ENCODE assay signal across 8 cellular contexts in the genomic region with DNA sequence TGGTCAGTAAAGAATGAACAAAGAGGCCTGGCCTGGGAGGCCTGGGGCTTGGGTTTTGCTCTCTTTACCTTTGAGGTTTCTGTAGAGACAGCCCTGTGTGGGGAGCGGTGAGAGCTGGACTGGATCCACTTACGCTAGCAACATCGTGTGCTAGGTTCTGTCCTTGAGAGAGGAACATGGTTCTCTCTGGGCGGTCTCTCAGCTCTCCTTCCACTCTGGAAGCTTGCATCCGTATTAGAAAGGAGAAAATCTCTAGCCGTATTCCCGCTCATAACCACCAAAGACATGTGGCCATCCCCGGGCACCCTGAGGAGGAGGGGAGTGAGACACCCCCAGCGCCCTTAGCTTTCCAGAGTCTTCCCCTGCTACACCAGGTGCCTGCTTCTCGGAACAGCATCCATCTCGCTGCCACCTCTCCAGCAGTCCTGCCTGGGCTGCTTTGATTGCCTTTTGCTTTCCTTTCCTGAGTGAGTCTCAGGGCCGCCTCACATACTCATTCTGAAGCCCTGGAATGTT. TPM values are rescaled to one million over a fixed set of nuclear protein-coding genes. Genes with fewer than 3 reads are reported as not detected.
DNase-seq lines count a peak whose midpoint lies in the region; ATAC-seq and TF ChIP-seq lines count a peak whose summit lies in the region.

No MANE protein-coding gene starts in this region.

- H3K36me3 ChIP-seq in DND-41 (ENCODE audit: insufficient read depth, low read length) (peaks cover 11% of the 10 kb centered on the region; the same call in 1 of the 2 replicates), PC-9 (ENCODE audit: low read depth) (no peaks in the 10 kb centered on the region), fibroblast of lung (ENCODE audit: control insufficient read depth, insufficient read depth, low read length) (no peaks in the 10 kb centered on the region), parathyroid adenoma (ENCODE audit: control insufficient read depth, insufficient read depth, low read length) (no peaks in the 10 kb centered on the region)

- peak overlapping the region; percentile 97 for H3K9ac ChIP-seq in DND-41 (ENCODE audit: low read depth, low read length)
- H3K9ac ChIP-seq in fibroblast of lung (ENCODE audit: insufficient read depth, low read length): peak overlapping the region; percentile 90
- H3K9ac ChIP-seq in parathyroid adenoma: no peak overlapping the region

- POLR2A ChIA-PET in PC-9 (lab: Charles Lee; ENCODE audit: unreplicated experiment): no interaction called here

- H4K20me1 ChIP-seq in DND-41 (ENCODE audit: insufficient read depth, low read length) (peaks cover 43% of the 10 kb centered on the region), PC-9 (ENCODE audit: insufficient read depth) (0 out of 2 replicates have a peak, but pooled peaks cover 4% of the 10 kb centered on the region), fibroblast of lung (ENCODE audit: control insufficient read depth, extremely low read depth, insufficient read depth, low read length) (no peaks in the 10 kb centered on the region)

- CTCF ChIA-PET in PC-9 (lab: Charles Lee): interaction anchor here (1.5 kb wide), 1 partner anchor 10 kb away, joined by 3 read pairs; no protein-coding TSS in a partner anchor

- TF ChIP-seq CTCF in DND-41 (IDR thresholded peaks at IDR 0.05; ENCODE audit: borderline replicate concordance, extremely low read depth, low read length, poor library complexity, severe bottlenecking) (no peak), PC-9 (conservative IDR thresholded peaks at IDR 0.05) (no peak), fibroblast of lung (conservative IDR thresholded peaks at IDR 0.05 in 1 of 2, IDR thresholded peaks at IDR 0.05 in 1 of 2; ENCODE audit: low read depth in 1 of 2, low read length in 2 of 2) (no peak), parathyroid adenoma (IDR thresholded peaks at IDR 0.05) (no peak)

- no peak for DNase-seq in DND-41
- no peak for DNase-seq in PC-9
- DNase-seq in fibroblast of lung (ENCODE audit: low read depth in 2 of 2): no peak
- DNase-seq in T1000 (lab: John Stamatoyannopoulos, UW): no peak
- no peak for DNase-seq in NCI-H1694 (lab: John Stamatoyannopoulos, UW)

- ATAC-seq in DND-41 (ENCODE audit: insufficient read depth, low read depth) (no peak), GM18861 (IDR thresholded peaks at IDR 0.05; ENCODE audit: unreplicated experiment) (no peak), GM21737 (IDR thresholded peaks at IDR 0.05; ENCODE audit: unreplicated experiment) (no peak)

- H3K27me3 ChIP-seq in DND-41 (ENCODE audit: insufficient read depth, low read length, poor library complexity) (peaks cover 3% of the 10 kb centered on the region), PC-9 (ENCODE audit: insufficient read depth, low read depth) (no peaks in the 10 kb centered on the region), fibroblast of lung (ENCODE audit: control insufficient read depth, insufficient read depth, low read length) (no peaks in the 10 kb centered on the region), parathyroid adenoma (ENCODE audit: control insufficient read depth, insufficient read depth, low read length) (no peaks in the 10 kb centered on the region)

- H2AFZ ChIP-seq in DND-41 (ENCODE audit: low read depth, low read length): peak overlapping the region; percentile 98; the same call in 1 of the 2 replicates
- H2AFZ ChIP-seq in PC-9: no peak overlapping the region
- H2AFZ ChIP-seq in fibroblast of lung (ENCODE audit: low read length): no peak overlapping the region
- no peak overlapping the region for H2AFZ ChIP-seq in parathyroid adenoma

- BruUV-seq in PC-9 (replicated peaks; lab: Mats Ljungman, UMichigan): no TSS peak

- peak overlapping the region; percentile 97 for H3K4me2 ChIP-seq in DND-41 (ENCODE audit: insufficient read depth, low read length)
- H3K4me2 ChIP-seq in PC-9: peak overlapping the region; percentile 95
- H3K4me2 ChIP-seq in fibroblast of lung (ENCODE audit: extremely low read depth, insufficient read depth, low read length): peak overlapping the region; percentile 74
- peak overlapping the region; percentile 84 for H3K4me2 ChIP-seq in parathyroid adenoma (ENCODE audit: low read length)

- H3K79me2 ChIP-seq in DND-41 (ENCODE audit: insufficient read depth, low read length): peaks cover 58% of the 10 kb centered on the region
- peaks cover 30% of the 10 kb centered on the region for H3K79me2 ChIP-seq in PC-9 (ENCODE audit: low read depth)
- H3K79me2 ChIP-seq in fibroblast of lung (ENCODE audit: control insufficient read depth, insufficient read depth, low read length): peaks cover 50% of the 10 kb centered on the region
- H3K79me2 ChIP-seq in parathyroid adenoma: peaks cover 43% of the 10 kb centered on the region

- H3K27ac ChIP-seq in DND-41 (ENCODE audit: low read length): peak overlapping the region; percentile 83
- no peak overlapping the region for H3K27ac ChIP-seq in PC-9
- H3K27ac ChIP-seq in fibroblast of lung (ENCODE audit: insufficient read depth, low read length): peak overlapping the region; percentile 77
- no peak overlapping the region for H3K27ac ChIP-seq in parathyroid adenoma

- H3F3A ChIP-seq in PC-9 (ENCODE audit: insufficient read depth, low read depth): no peaks in the 10 kb centered on the region

- peaks cover 40% of the 10 kb centered on the region for H3K4me1 ChIP-seq in DND-41 (ENCODE audit: insufficient read depth, low read length)
- H3K4me1 ChIP-seq in PC-9 (replicated peaks; ENCODE audit: insufficient read depth): 0 out of 2 replicates have a peak, but pooled peaks cover 16% of the 10 kb centered on the region
- peaks cover 12% of the 10 kb centered on the region for H3K4me1 ChIP-seq in fibroblast of lung (ENCODE audit: control insufficient read depth, extremely low read depth, insufficient read depth, low read length)
- peaks cover 10% of the 10 kb centered on the region for H3K4me1 ChIP-seq in parathyroid adenoma

- intact Hi-C loops in PC-9 (cut with micrococcal nuclease; ENCODE audit: unreplicated experiment): no loop called here

- no peaks in the 10 kb centered on the region for H3K9me3 ChIP-seq in DND-41 (ENCODE audit: insufficient read depth, low read length, severe bottlenecking)
- no peaks in the 10 kb centered on the region for H3K9me3 ChIP-seq in PC-9 (ENCODE audit: insufficient read depth, low read depth)
- no peaks in the 10 kb centered on the region for H3K9me3 ChIP-seq in fibroblast of lung (ENCODE audit: control insufficient read depth, insufficient read depth, low read depth, low read length)
- no peaks in the 10 kb centered on the region for H3K9me3 ChIP-seq in parathyroid adenoma (ENCODE audit: control insufficient read depth, low read length)

- peak overlapping the region; percentile 94 to 100; a peak in 3 of 4 replicates for H3K4me3 ChIP-seq in DND-41 (ENCODE audit: low read depth in 1 of 2, low read length in 2 of 2)
- H3K4me3 ChIP-seq in PC-9: peak overlapping the region; percentile 86
- peak overlapping the region; percentile 70 to 91 (median 88) for H3K4me3 ChIP-seq in fibroblast of lung (replicated peaks in 1 of 4; ENCODE audit: control extremely low read depth in 1 of 4, insufficient read depth in 1 of 4, low read depth in 3 of 4, low read length in 4 of 4)
- H3K4me3 ChIP-seq in parathyroid adenoma (ENCODE audit: low read depth, low read length): peak overlapping the region; percentile 81

- no peaks in the 10 kb centered on the region for H3K9me2 ChIP-seq in PC-9 (ENCODE audit: insufficient read depth)

RNA-seq across cellular contexts. Expression of a gene that starts 1.3 kb away (rescaled TPM):
- total RNA-seq in PC-9 (2021) (9.5 and 9.6 TPM in 2 replicates), fibroblast of lung (10.0 and 12.6 TPM in 2 replicates)
- polyA plus RNA-seq in fibroblast of lung: 8.0 and 8.5 TPM in 2 replicates
- polyA plus RNA-seq in fibroblast of lung (2012): 11.4 and 12.8 TPM in 2 replicates
- 8.7 and 10.4 TPM in 2 replicates for polyA minus RNA-seq in fibroblast of lung (ENCODE audit: low replicate concordance)

RNA-seq across cellular contexts. Expression of a gene that starts 23.4 kb away (rescaled TPM):
- total RNA-seq in PC-9 (2021): 49.3 and 49.9 TPM in 2 replicates
- 16.3 and 20.8 TPM in 2 replicates for total RNA-seq in fibroblast of lung
- 42.7 and 49.1 TPM in 2 replicates for polyA plus RNA-seq in fibroblast of lung
- 39.1 and 45.2 TPM in 2 replicates for polyA plus RNA-seq in fibroblast of lung (2012)
- 6.6 and 6.7 TPM in 2 replicates for polyA minus RNA-seq in fibroblast of lung (ENCODE audit: low replicate concordance)

Comparison
In these comparisons a context has a peak if more than half of its experiments do, and no peak if none do; other contexts are left out.
1. H3K27ac ChIP-seq: peak in DND-41 (single experiment) and fibroblast of lung (single experiment); none in PC-9 (single experiment) and parathyroid adenoma (single experiment).
2. Peak in every context shown above with its lines, with median percentiles within 50 percentile points of each other: H3K4me2 ChIP-seq and H3K4me3 ChIP-seq.